Comparison of ENCODE assay signal across 21 cellular contexts in the genomic region with DNA sequence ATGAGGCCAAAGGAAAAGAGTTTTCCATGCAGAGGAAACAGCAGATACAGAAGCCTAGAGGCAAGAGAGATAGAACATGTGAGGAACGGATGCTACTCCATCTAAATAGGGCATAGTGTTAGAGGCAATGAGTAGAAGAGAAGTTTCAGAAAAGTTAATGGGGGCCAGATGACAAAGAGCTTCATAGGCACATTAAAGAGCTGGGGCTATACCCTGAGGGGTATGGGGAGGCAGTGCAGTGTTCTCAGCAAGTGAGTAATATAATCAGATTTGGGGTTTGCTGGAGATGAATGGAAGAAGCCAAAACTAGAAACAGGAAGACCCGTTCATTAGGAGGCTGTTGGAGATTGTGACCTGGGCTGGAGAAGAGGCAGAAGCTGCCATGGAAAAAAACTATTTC.
A peak's percentile ranks its signal among the peaks of the same experiment; 100 is the strongest.
DNase-seq lines count a peak whose midpoint lies in the region; ATAC-seq and TF ChIP-seq lines count a peak whose summit lies in the region.
"Had no signal": no experiment of that assay in that cellular context is flagged by ENCODE, and none has a peak within 500 bp of the region (broad histone marks: within the 10 kb centered on the region; RNA-seq: fewer than 3 reads in every experiment).

No MANE protein-coding gene starts in this region.

- ATAC-seq in HG03135 (IDR thresholded peaks at IDR 0.05; ENCODE audit: unreplicated experiment) = no peak
- ATAC-seq: A549; CD8-positive, alpha-beta T cell had no signal

- no peak overlapping the region for H3K4me3 Mint-ChIP-seq in Calu3 (ENCODE audit: low read depth, unreplicated experiment)
- no peak overlapping the region for H3K4me3 Mint-ChIP-seq in progenitor cell of endocrine pancreas (ENCODE audit: low read depth)
- H3K4me3 Mint-ChIP-seq: B cell; CD4-positive, alpha-beta T cell; CD8-positive, alpha-beta T cell had no signal

- H3K36me3 Mint-ChIP-seq in Calu3 (ENCODE audit: insufficient read depth, unreplicated experiment) = no peaks in the 10 kb centered on the region
- H3K36me3 Mint-ChIP-seq in progenitor cell of endocrine pancreas (ENCODE audit: insufficient read depth) = peaks cover 11% of the 10 kb centered on the region
- H3K36me3 Mint-ChIP-seq: CD8-positive, alpha-beta T cell had no signal

- TF ChIP-seq EP300 in esophagus muscularis mucosa (IDR thresholded peaks at IDR 0.05) = no peak

- H3K27me3 ChIP-seq in esophagus muscularis mucosa (no peaks in the 10 kb centered on the region), tibial artery (no peaks in the 10 kb centered on the region)
- H3K27me3 ChIP-seq: BLaER1 treated with 17β-estradiol and CSF1 and Interleukin-3, amounts not matched to agents 10 nM and 100 nM had no signal

- H3K4me1 ChIP-seq in esophagus muscularis mucosa (peaks cover 0 to 10% (median under 1%) of the 10 kb centered on the region in 4 donors), tibial artery (peaks cover 0 to 9% (median 5%) of the 10 kb centered on the region in 4 donors)
- H3K4me1 ChIP-seq: Caco-2 had no signal

- no peaks in the 10 kb centered on the region for H3K9me3 Mint-ChIP-seq in Calu3 (ENCODE audit: low read depth, unreplicated experiment)
- no peaks in the 10 kb centered on the region for H3K9me3 Mint-ChIP-seq in progenitor cell of endocrine pancreas (ENCODE audit: low read depth)
- H3K9me3 Mint-ChIP-seq: CD4-positive, alpha-beta T cell; CD8-positive, alpha-beta T cell had no signal

- H3K27ac Mint-ChIP-seq in Calu3 (ENCODE audit: unreplicated experiment) (peak overlapping the region; percentile 7), progenitor cell of endocrine pancreas (peak overlapping the region; percentile 43)
- H3K27ac Mint-ChIP-seq: B cell; CD4-positive, alpha-beta T cell; CD8-positive, alpha-beta T cell had no signal

- DNase-seq in Calu3 (no peak), esophagus muscularis mucosa (ENCODE audit: extremely low spot score) (peak; percentile 24), progenitor cell of endocrine pancreas (ENCODE audit: low spot score, unreplicated experiment) (no peak), tibial artery (no peak)
- DNase-seq: AML-193; Caco-2; CD4-positive, alpha-beta T cell; CD8-positive, alpha-beta T cell; DMS 273 treated with DMSO at 0.1 percent for 48 hours; DMS153; DMS53; DMS79; DND-41; EL; GF-D8 had no signal

- no peaks in the 10 kb centered on the region for H3K9me3 ChIP-seq in esophagus muscularis mucosa
- H3K9me3 ChIP-seq in tibial artery = no peaks in the 10 kb centered on the region
- H3K9me3 ChIP-seq: A549, Caco-2 had no signal

- H3K36me3 ChIP-seq in esophagus muscularis mucosa (no peaks in the 10 kb centered on the region), tibial artery (no peaks in the 10 kb centered on the region)
- H3K36me3 ChIP-seq: BLaER1 treated with 17β-estradiol and CSF1 and Interleukin-3, amounts not matched to agents 10 nM and 100 nM had no signal

- no peak for TF ChIP-seq POLR2A in esophagus muscularis mucosa (IDR thresholded peaks at IDR 0.05; ENCODE audit: low read depth)

- no peak overlapping the region for H3K4me3 ChIP-seq in esophagus muscularis mucosa
- H3K4me3 ChIP-seq in tibial artery = no peak overlapping the region
- H3K4me3 ChIP-seq: A549; BLaER1 treated with 17β-estradiol and CSF1 and Interleukin-3, amounts not matched to agents 10 nM and 100 nM had no signal

- H3K27me3 Mint-ChIP-seq in Calu3 (ENCODE audit: unreplicated experiment) (no peaks in the 10 kb centered on the region), progenitor cell of endocrine pancreas (no peaks in the 10 kb centered on the region)
- H3K27me3 Mint-ChIP-seq: B cell had no signal

- WGBS in esophagus muscularis mucosa = 96% methylated on average over 2 of the region's 2 CpGs

- CTCF ChIA-PET in Calu3 (lab: Charles Lee) = no interaction called here

- H3K27ac ChIP-seq in esophagus muscularis mucosa (replicated peaks in 1 of 4) (no peak overlapping the region), tibial artery (no peak overlapping the region)
- H3K27ac ChIP-seq: 22Rv1; BLaER1 treated with 17β-estradiol and CSF1 and Interleukin-3, amounts not matched to agents 10 nM and 100 nM; C4-2B had no signal

- no peak for TF ChIP-seq CTCF in Calu3 (IDR thresholded peaks at IDR 0.05; ENCODE audit: unreplicated experiment)
- TF ChIP-seq CTCF in esophagus muscularis mucosa (IDR thresholded peaks at IDR 0.05) = no peak
- TF ChIP-seq CTCF in progenitor cell of endocrine pancreas (IDR thresholded peaks at IDR 0.05; ENCODE audit: unreplicated experiment) = no peak
- no peak for TF ChIP-seq CTCF in tibial artery (IDR thresholded peaks at IDR 0.05)

- H3K4me1 Mint-ChIP-seq in Calu3 (ENCODE audit: low read depth, unreplicated experiment) (peaks cover 49% of the 10 kb centered on the region), progenitor cell of endocrine pancreas (ENCODE audit: low read depth) (peaks cover 24% of the 10 kb centered on the region)
- H3K4me1 Mint-ChIP-seq: B cell had no signal

- BruUV-seq in Calu3 (replicated peaks; lab: Mats Ljungman, UMichigan) = no TSS peak

- intact Hi-C loops in Calu3 (cut with micrococcal nuclease; ENCODE audit: unreplicated experiment) = no loop called here
- intact Hi-C loops in esophagus muscularis mucosa (cut with DNase I) = no loop called here
- intact Hi-C loops in tibial artery (cut with DNase I; ENCODE audit: low total_unique reads) = no loop called here
